11 cellular contexts compared by ENCODE assay signal in genomic region chr12:123449103-123449736, GRCh38. TPM values are rescaled to one million over a fixed set of nuclear protein-coding genes. Genes with fewer than 3 reads are reported as not detected.
DNase-seq lines count a peak whose midpoint lies in the region; ATAC-seq and TF ChIP-seq lines count a peak whose summit lies in the region.
"Had no signal": no experiment of that assay in that cellular context is flagged by ENCODE, and none has a peak within 500 bp of the region (broad histone marks: within the 10 kb centered on the region; RNA-seq: fewer than 3 reads in every experiment).

No MANE protein-coding gene starts in this region.

- peaks cover 23 to 29% (median 25%) of the 10 kb centered on the region in 3 donors for H3K4me1 Mint-ChIP-seq in IgD-negative memory B cell
- H3K4me1 Mint-ChIP-seq in activated naive CD8-positive, alpha-beta T cell treated with anti-CD3 and anti-CD28 coated beads, Interleukin-2, amount 50 U/mL, for 24 hours = peaks cover 28% of the 10 kb centered on the region
- peaks cover 8 to 30% (median 28%) of the 10 kb centered on the region in 7 donors for H3K4me1 Mint-ChIP-seq in naive thymus-derived CD4-positive, alpha-beta T cell

- ATAC-seq in activated naive CD8-positive, alpha-beta T cell treated with anti-CD3 and anti-CD28 coated beads, Interleukin-2, amount 50 U/mL, for 24 hours = no peak
- peak; percentile 12 for ATAC-seq in naive thymus-derived CD4-positive, alpha-beta T cell
- ATAC-seq in SK-N-SH treated with all-trans-retinoic acid at 6 μM for 48 hours (no peak), HG03025 (IDR thresholded peaks at IDR 0.05; ENCODE audit: low FRiP score, unreplicated experiment) (no peak)
- no peak for ATAC-seq in activated CD4-positive, CD25-positive, alpha-beta regulatory T cell treated with anti-CD3 and anti-CD28 coated beads, Interleukin-2, amount 50 U/mL, for 24 hours

- H3K9me3 Mint-ChIP-seq in IgD-negative memory B cell = no peaks in the 10 kb centered on the region
- no peaks in the 10 kb centered on the region for H3K9me3 Mint-ChIP-seq in activated naive CD8-positive, alpha-beta T cell treated with anti-CD3 and anti-CD28 coated beads, Interleukin-2, amount 50 U/mL, for 24 hours
- H3K9me3 Mint-ChIP-seq in naive thymus-derived CD4-positive, alpha-beta T cell = peaks cover 0 to 5% (median 0%) of the 10 kb centered on the region in 11 donors

- H3K36me3 ChIP-seq in naive thymus-derived CD4-positive, alpha-beta T cell (ENCODE audit: control insufficient read depth in 2 of 3, insufficient read depth in 3 of 3, low read length in 3 of 3) = no peaks in the 10 kb centered on the region

- H3K9me3 ChIP-seq in naive thymus-derived CD4-positive, alpha-beta T cell (ENCODE audit: control insufficient read depth in 2 of 3, low read length in 3 of 3) = no peaks in the 10 kb centered on the region

- peak; percentile 38 for DNase-seq in CD1c-positive myeloid dendritic cell (ENCODE audit: extremely low spot score)
- no peak for DNase-seq in activated naive CD8-positive, alpha-beta T cell treated with anti-CD3 and anti-CD28 coated beads, Interleukin-2, amount 50 U/mL, for 24 hours
- DNase-seq in naive thymus-derived CD4-positive, alpha-beta T cell = no peak
- DNase-seq in cerebellar nuclear complex (lab: John Stamatoyannopoulos, UW) = no peak
- DNase-seq: left ventricle myocardium superior, NCI-H226, OCI-M1 had no signal

- no peaks in the 10 kb centered on the region for H3K27me3 Mint-ChIP-seq in IgD-negative memory B cell
- no peaks in the 10 kb centered on the region for H3K27me3 Mint-ChIP-seq in activated naive CD8-positive, alpha-beta T cell treated with anti-CD3 and anti-CD28 coated beads, Interleukin-2, amount 50 U/mL, for 24 hours
- no peaks in the 10 kb centered on the region for H3K27me3 Mint-ChIP-seq in naive thymus-derived CD4-positive, alpha-beta T cell

- POLR2A ChIA-PET in naive thymus-derived CD4-positive, alpha-beta T cell (lab: Charles Lee) = interaction anchor here (0.7 to 7.3 kb wide), 9 partner anchors 8 to 922 kb away, joined by 3 to 74 read pairs (median 7); partner anchors contain the start of genes KNTC1, RILPL2, RSRC2 and SNRNP35

- peak overlapping the region; percentile 44 to 86 (median 83) for H3K27ac Mint-ChIP-seq in IgD-negative memory B cell
- H3K27ac Mint-ChIP-seq in activated naive CD8-positive, alpha-beta T cell treated with anti-CD3 and anti-CD28 coated beads, Interleukin-2, amount 50 U/mL, for 24 hours = peak overlapping the region; percentile 37
- H3K27ac Mint-ChIP-seq in naive thymus-derived CD4-positive, alpha-beta T cell = peak overlapping the region; percentile 21 to 89 (median 79)

- H3K4me3 ChIP-seq in naive thymus-derived CD4-positive, alpha-beta T cell (ENCODE audit: low read length) = no peak overlapping the region

- H3K4me3 Mint-ChIP-seq in IgD-negative memory B cell = peak overlapping the region in 3 of 4 donors; percentile 32 to 73 (median 33)
- H3K4me3 Mint-ChIP-seq in activated naive CD8-positive, alpha-beta T cell treated with anti-CD3 and anti-CD28 coated beads, Interleukin-2, amount 50 U/mL, for 24 hours = no peak overlapping the region
- peak overlapping the region; percentile 6 to 74 (median 44) for H3K4me3 Mint-ChIP-seq in naive thymus-derived CD4-positive, alpha-beta T cell

- peaks cover 0 to 18% of the 10 kb centered on the region in 2 donors for H3K4me1 ChIP-seq in naive thymus-derived CD4-positive, alpha-beta T cell (ENCODE audit: control insufficient read depth in 2 of 2, insufficient read depth in 2 of 2, low read length in 2 of 2)

- no peaks in the 10 kb centered on the region for H3K27me3 ChIP-seq in naive thymus-derived CD4-positive, alpha-beta T cell (ENCODE audit: control insufficient read depth in 2 of 2, insufficient read depth in 2 of 2, low read length in 2 of 2)

- H3K36me3 Mint-ChIP-seq in IgD-negative memory B cell = no peaks in the 10 kb centered on the region
- H3K36me3 Mint-ChIP-seq in activated naive CD8-positive, alpha-beta T cell treated with anti-CD3 and anti-CD28 coated beads, Interleukin-2, amount 50 U/mL, for 24 hours (ENCODE audit: low read depth) = no peaks in the 10 kb centered on the region
- H3K36me3 Mint-ChIP-seq in naive thymus-derived CD4-positive, alpha-beta T cell = peaks cover 0 to 3% (median 0%) of the 10 kb centered on the region in 5 donors

- intact Hi-C loops in naive thymus-derived CD4-positive, alpha-beta T cell (cut with micrococcal nuclease) = loop anchor here in 1 of 2 donors (5.0 kb wide), 1 partner anchor 217 kb away; the partner anchor contains the start of genes MPHOSPH9 and MTRFR

- CTCF ChIA-PET in naive thymus-derived CD4-positive, alpha-beta T cell (lab: Charles Lee) = interaction anchor here (0.7 to 1.5 kb wide), 5 partner anchors 9 to 195 kb away, joined by 3 to 10 read pairs (median 3); partner anchors contain the start of genes SNRNP35 and TMED2

- peak overlapping the region; percentile 70 for H3K27ac ChIP-seq in naive thymus-derived CD4-positive, alpha-beta T cell (ENCODE audit: low read depth, low read length)

TF ChIP-seq in SK-N-SH treated with all-trans-retinoic acid at 6 μM for 48 hours, 23 proteins besides CTCF, POLR2A, EP300 and RAD21:
- TF ChIP-seq BACH2 (CRISPR knock-in tag; IDR thresholded peaks at IDR 0.05; ENCODE audit: borderline replicate concordance) (no peak), CSRNP3 (CRISPR knock-in tag; IDR thresholded peaks at IDR 0.05) (no peak), RARB (CRISPR knock-in tag; IDR thresholded peaks at IDR 0.05) (no peak), SNAI2 (CRISPR knock-in tag; IDR thresholded peaks at IDR 0.05) (no peak), ZNF8 (CRISPR knock-in tag; IDR thresholded peaks at IDR 0.05) (no peak), CSDC2 (CRISPR knock-in tag; IDR thresholded peaks at IDR 0.05) (no peak), TCF4 (CRISPR knock-in tag; IDR thresholded peaks at IDR 0.05; ENCODE audit: borderline replicate concordance) (no peak), ISL1 (CRISPR knock-in tag; IDR thresholded peaks at IDR 0.05) (no peak), PATZ1 (CRISPR knock-in tag; IDR thresholded peaks at IDR 0.05; ENCODE audit: borderline replicate concordance) (no peak), CREB5 (CRISPR knock-in tag; IDR thresholded peaks at IDR 0.05; ENCODE audit: low read depth) (no peak)

RNA-seq across cellular contexts. Expression of gene SNRNP35, which starts 8.7 kb away (rescaled TPM):
- polyA plus RNA-seq in IgD-negative memory B cell = 47.5 TPM
- total RNA-seq in naive thymus-derived CD4-positive, alpha-beta T cell = 10 to 100 TPM; 30.2 to 53.4 (median 35.8) TPM
- polyA plus RNA-seq in naive thymus-derived CD4-positive, alpha-beta T cell = 10 to 100 TPM; 24.2 to 35.1 TPM

RNA-seq across cellular contexts. Expression of gene RILPL2, which starts 12.7 kb away (rescaled TPM):
- 14.3 TPM for polyA plus RNA-seq in IgD-negative memory B cell
- total RNA-seq in naive thymus-derived CD4-positive, alpha-beta T cell = 10 to 100 TPM in 1 of 5 experiments, 1 to 10 TPM in 4; 4.3 to 12.8 (median 5.6) TPM
- polyA plus RNA-seq in naive thymus-derived CD4-positive, alpha-beta T cell = 1 to 10 TPM; 5.5 to 5.6 TPM
